In the genomic region with DNA sequence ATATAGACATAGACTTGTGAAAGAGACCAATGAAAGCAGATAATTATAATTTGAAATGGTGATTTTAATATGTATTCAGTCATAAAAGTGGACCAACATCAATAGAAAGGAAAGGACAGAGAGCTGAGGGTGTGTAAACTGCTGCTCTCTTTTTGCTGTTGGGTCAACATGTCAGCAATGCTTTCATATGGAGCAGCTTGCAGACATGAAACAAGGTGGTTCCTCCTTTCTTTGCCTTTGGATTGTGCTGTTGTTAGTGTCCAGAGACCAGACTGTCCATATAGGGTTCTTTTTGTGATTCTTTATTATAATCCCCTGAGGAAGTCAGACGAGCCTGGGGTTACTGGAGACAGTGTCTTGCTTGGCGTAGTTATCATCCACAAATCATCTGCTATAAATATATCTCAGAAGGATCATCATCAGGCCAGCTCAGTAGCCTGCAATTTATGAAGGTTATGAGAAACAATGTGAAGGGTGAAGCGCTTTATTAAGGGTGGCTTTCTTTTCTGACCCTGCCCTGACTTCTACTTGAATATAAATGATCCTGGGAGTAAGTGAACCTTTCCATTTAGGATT, we compare ENCODE assay signal across 25 cellular contexts. TPM values are rescaled to one million over a fixed set of nuclear protein-coding genes. Genes with fewer than 3 reads are reported as not detected.
DNase-seq lines count a peak whose midpoint lies in the region; ATAC-seq and TF ChIP-seq lines count a peak whose summit lies in the region.
"Had no signal": no experiment of that assay in that cellular context is flagged by ENCODE, and none has a peak within 500 bp of the region (broad histone marks: within the 10 kb centered on the region; RNA-seq: fewer than 3 reads in every experiment).

No MANE protein-coding gene starts in this region.

- H3K9me3 ChIP-seq in SJCRH30 (replicated peaks): no peaks in the 10 kb centered on the region
- no peaks in the 10 kb centered on the region for H3K9me3 ChIP-seq in gastrocnemius medialis
- no peaks in the 10 kb centered on the region for H3K9me3 ChIP-seq in breast epithelium
- H3K9me3 ChIP-seq in right cardiac atrium (ENCODE audit: control insufficient read depth, low read length): no peaks in the 10 kb centered on the region
- H3K9me3 ChIP-seq: MG63, stomach had no signal

- peak; percentile 30 to 45 for ATAC-seq in gastrocnemius medialis
- no peak for ATAC-seq in left lobe of liver
- no peak for ATAC-seq in right cardiac atrium
- ATAC-seq: K562, natural killer cell, T-helper 17 cell had no signal

- TF ChIP-seq POLR2A in gastrocnemius medialis (IDR thresholded peaks at IDR 0.05) (no peak), breast epithelium (IDR thresholded peaks at IDR 0.05) (no peak)

- H3K27ac ChIP-seq in SJCRH30 (no peak overlapping the region), gastrocnemius medialis (peak overlapping the region in 3 of 4 donors; percentile 8 to 75 (median 66)), breast epithelium (no peak overlapping the region), right cardiac atrium (ENCODE audit: low read length) (no peak overlapping the region)
- H3K27ac ChIP-seq: SK-N-MC had no signal

- H3K27me3 ChIP-seq in SJCRH30 (no peaks in the 10 kb centered on the region), gastrocnemius medialis (peaks cover 0 to 11% (median 3%) of the 10 kb centered on the region in 3 donors), breast epithelium (peaks cover 0 to 25% of the 10 kb centered on the region in 2 donors), right cardiac atrium (ENCODE audit: control insufficient read depth, insufficient read depth) (no peaks in the 10 kb centered on the region)

- TF ChIP-seq CTCF in gastrocnemius medialis (IDR thresholded peaks at IDR 0.05 in 4 of 5, conservative IDR thresholded peaks at IDR 0.05 in 1 of 5) (no peak), breast epithelium (IDR thresholded peaks at IDR 0.05) (no peak)

- in situ Hi-C loops in gastrocnemius medialis (cut with MboI; ENCODE audit: low sequenced_read_pairs in 4 of 4): loop anchor here in 2 of 4 donors (10.0 to 25.0 kb wide), 2 partner anchors 142 to 330 kb away; no protein-coding TSS in a partner anchor

- H3K36me3 ChIP-seq in SJCRH30: no peaks in the 10 kb centered on the region
- no peaks in the 10 kb centered on the region for H3K36me3 ChIP-seq in gastrocnemius medialis
- H3K36me3 ChIP-seq in breast epithelium: no peaks in the 10 kb centered on the region
- H3K36me3 ChIP-seq: MG63, stomach had no signal

- DNase-seq in NCI-H1417 (lab: John Stamatoyannopoulos, UW) (peak in 2 of 3 experiments; percentile 5 to 41), NCI-H1417 treated with DMSO at 0.1 percent for 48 hours (lab: John Stamatoyannopoulos, UW) (no peak), SJCRH30 (no peak), globus pallidus (ENCODE audit: low spot score) (peak; percentile 20), gastrocnemius medialis (no peak), breast epithelium (ENCODE audit: low spot score in 2 of 2) (no peak), left lobe of liver (ENCODE audit: low spot score) (no peak), right cardiac atrium (no peak)
- DNase-seq: activated CD4-positive, alpha-beta T cell treated with anti-CD3 and anti-CD28 coated beads, Interleukin-2, amount 50 U/mL, for 1 hour; cerebellar nuclear complex; DMS79; effector CD8-positive, alpha-beta T cell; MG63; natural killer cell; NCI-H146; NCI-H2171; NCI-H510A treated with DMSO at 0.1 percent for 48 hours; RPMI8226; stimulated activated CD8-positive, alpha-beta memory T cell treated with anti-CD3 and anti-CD28 coated beads, Interleukin-4, amount 100 ng/mL, for 48 hours; stomach; T-helper 17 cell had no signal

- H3K4me1 ChIP-seq in SJCRH30 (peaks cover 4% of the 10 kb centered on the region; the same call in 1 of the 2 replicates), gastrocnemius medialis (peaks cover 0 to 18% of the 10 kb centered on the region in 2 donors), breast epithelium (no peaks in the 10 kb centered on the region), right cardiac atrium (ENCODE audit: control insufficient read depth, insufficient read depth, low read length) (no peaks in the 10 kb centered on the region)

- WGBS in right cardiac atrium: 65% methylated on average over 3 of the region's 3 CpGs

- peak overlapping the region; percentile 78 for H3K4me3 ChIP-seq in SJCRH30
- no peak overlapping the region for H3K4me3 ChIP-seq in gastrocnemius medialis
- H3K4me3 ChIP-seq in breast epithelium: no peak overlapping the region
- no peak overlapping the region for H3K4me3 ChIP-seq in right cardiac atrium (ENCODE audit: low read length)
- H3K4me3 ChIP-seq: K562, MG63 had no signal

- intact Hi-C loops in gastrocnemius medialis (cut with DNase I; ENCODE audit: low total_unique reads) (loop anchor here (10.0 kb wide), 1 partner anchor 332 kb away; no protein-coding TSS in a partner anchor), breast epithelium (cut with DNase I; ENCODE audit: low total_unique reads) (no loop called here), right cardiac atrium (cut with DNase I) (loop anchor here in 2 of 4 donors (10.0 kb wide), 1 partner anchor 332 kb away; no protein-coding TSS in a partner anchor)

RNA-seq across cellular contexts. Expression of gene ADGRB3, which starts 2.4 kb away (rescaled TPM):
- total RNA-seq in SJCRH30 (2014; rRNA removed; shearing (Covaris generic)): 6.0 and 8.7 TPM in 2 replicates
- under 1 TPM in 3 of 4 donors, not detected in 1; 0.56 to 0.58 (median 0.58) TPM for total RNA-seq in gastrocnemius medialis
- total RNA-seq in breast epithelium: 1 to 10 TPM; 1.1 to 2.3 (median 1.2) TPM
- 0.38 TPM for total RNA-seq in left lobe of liver
- total RNA-seq in right cardiac atrium: 1 to 10 TPM; 1.5 to 2.6 (median 1.5) TPM
- 0.88 TPM for polyA plus RNA-seq in right cardiac atrium
- total RNA-seq: A172, HT-29, natural killer cell, T-helper 17 cell had no signal

Comparison
In these comparisons a context has a peak if more than half of its experiments do, and no peak if none do; other contexts are left out.
1. DNase-seq: peak in NCI-H1417 (2 of 3) and globus pallidus (single experiment); none in NCI-H1417 treated with DMSO at 0.1 percent for 48 hours (single experiment), SJCRH30 (0 of 2), gastrocnemius medialis (0 of 2), breast epithelium (0 of 2), left lobe of liver (single experiment) and right cardiac atrium (0 of 3).
2. H3K27ac ChIP-seq: peak in gastrocnemius medialis (3 of 4); none in SJCRH30 (single experiment), breast epithelium (0 of 2) and right cardiac atrium (single experiment).
3. ATAC-seq: peak in gastrocnemius medialis (2 of 2); none in left lobe of liver (single experiment) and right cardiac atrium (0 of 2).